Comparison of ENCODE assay signal across 15 cellular contexts in the genomic region with DNA sequence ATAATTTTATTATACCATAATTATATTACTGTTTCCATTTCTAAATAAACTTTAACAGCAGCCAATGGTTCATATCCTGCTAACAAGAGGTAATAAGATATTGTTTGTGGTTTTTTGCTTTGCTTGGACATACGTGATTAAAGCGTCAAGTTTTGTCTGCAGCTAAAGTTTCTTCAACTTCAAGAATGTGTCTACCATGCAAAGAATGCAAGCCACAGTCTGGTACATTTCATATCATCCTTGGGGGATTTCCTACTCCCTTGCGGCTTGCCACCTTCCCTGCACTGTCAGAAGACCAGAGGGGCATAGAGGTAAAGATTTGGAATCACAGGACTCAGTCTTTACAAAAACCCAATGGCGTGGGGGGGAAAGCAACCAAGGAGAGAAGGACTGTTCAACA.
A peak's percentile ranks its signal among the peaks of the same experiment; 100 is the strongest.
DNase-seq lines count a peak whose midpoint lies in the region; ATAC-seq and TF ChIP-seq lines count a peak whose summit lies in the region.
"Had no signal": no experiment of that assay in that cellular context is flagged by ENCODE, and none has a peak within 500 bp of the region (broad histone marks: within the 10 kb centered on the region; RNA-seq: fewer than 3 reads in every experiment).

No MANE protein-coding gene starts in this region.

- in situ Hi-C loops in IMR-90 (cut with MboI; ENCODE audit: low sequenced_read_pairs): no loop called here

- H3K27me3 ChIP-seq in IMR-90 (ENCODE audit: control insufficient read depth, insufficient read depth, low read length): no peaks in the 10 kb centered on the region
- H3K27me3 ChIP-seq in naive thymus-derived CD4-positive, alpha-beta T cell (ENCODE audit: control insufficient read depth in 2 of 2, insufficient read depth in 2 of 2, low read length in 2 of 2): no peaks in the 10 kb centered on the region
- H3K27me3 ChIP-seq: heart left ventricle, upper lobe of left lung had no signal

- H3K36me3 Mint-ChIP-seq in central memory CD8-positive, alpha-beta T cell (ENCODE audit: insufficient read depth): peaks cover 4% of the 10 kb centered on the region
- no peaks in the 10 kb centered on the region for H3K36me3 Mint-ChIP-seq in naive thymus-derived CD4-positive, alpha-beta T cell
- H3K36me3 Mint-ChIP-seq: CD4-positive, CD25-positive, alpha-beta regulatory T cell had no signal

- no peak overlapping the region for H2BK15ac ChIP-seq in IMR-90 (ENCODE audit: low read depth, low read length)

- no peak overlapping the region for H4K5ac ChIP-seq in IMR-90 (ENCODE audit: low read depth, low read length)

- H3K4me1 Mint-ChIP-seq in central memory CD8-positive, alpha-beta T cell: peaks cover 51% of the 10 kb centered on the region
- peaks cover 23 to 77% (median 70%) of the 10 kb centered on the region in 7 donors for H3K4me1 Mint-ChIP-seq in naive thymus-derived CD4-positive, alpha-beta T cell

- H3K27ac ChIP-seq in IMR-90 (ENCODE audit: insufficient read depth, low read length): no peak overlapping the region
- no peak overlapping the region for H3K27ac ChIP-seq in naive thymus-derived CD4-positive, alpha-beta T cell (ENCODE audit: low read depth, low read length)
- H3K27ac ChIP-seq in substantia nigra (ENCODE audit: low read depth, low read length, poor library complexity, severe bottlenecking): no peak overlapping the region
- H3K27ac ChIP-seq: heart left ventricle, upper lobe of left lung, VCaP had no signal

- H3K4me2 ChIP-seq in IMR-90 (ENCODE audit: low read depth, low read length): peak overlapping the region; percentile 42; the same call in 1 of the 2 replicates

- H3K4me1 ChIP-seq in IMR-90 (ENCODE audit: control insufficient read depth, insufficient read depth, low read length): peaks cover 10% of the 10 kb centered on the region
- peaks cover 0 to 16% of the 10 kb centered on the region in 2 donors for H3K4me1 ChIP-seq in naive thymus-derived CD4-positive, alpha-beta T cell (ENCODE audit: control insufficient read depth in 2 of 2, insufficient read depth in 2 of 2, low read length in 2 of 2)

- H2BK5ac ChIP-seq in IMR-90 (ENCODE audit: low read depth, low read length, poor library complexity, severe bottlenecking): no peak overlapping the region

- no peak overlapping the region for H3K56ac ChIP-seq in IMR-90 (ENCODE audit: extremely low read depth, insufficient read depth, low read length)

- peaks cover 26 to 80% of the 10 kb centered on the region in 2 experiments for H3K79me1 ChIP-seq in IMR-90 (ENCODE audit: low read depth in 1 of 2, low read length in 2 of 2)

- TF ChIP-seq RAD21 in IMR-90 (IDR thresholded peaks at IDR 0.05; ENCODE audit: low read length): no peak

- no peak for TF ChIP-seq POLR2A in IMR-90 (IDR thresholded peaks at IDR 0.05; ENCODE audit: low read depth, low read length)

- H3K27me3 Mint-ChIP-seq in central memory CD8-positive, alpha-beta T cell: no peaks in the 10 kb centered on the region
- H3K27me3 Mint-ChIP-seq in naive thymus-derived CD4-positive, alpha-beta T cell: no peaks in the 10 kb centered on the region
- H3K27me3 Mint-ChIP-seq: CD4-positive, CD25-positive, alpha-beta regulatory T cell had no signal

- H2BK120ac ChIP-seq in IMR-90 (ENCODE audit: low read depth, low read length): no peak overlapping the region

- BruUV-seq in IMR-90 (replicated peaks; lab: Mats Ljungman, UMichigan): no TSS peak

- no peak overlapping the region for H4K91ac ChIP-seq in IMR-90 (ENCODE audit: insufficient read depth, low read depth, low read length)

- no peak overlapping the region for H2AK9ac ChIP-seq in IMR-90 (replicated peaks; ENCODE audit: low read depth, low read length, poor library complexity)

- no peak overlapping the region for H4K8ac ChIP-seq in IMR-90 (ENCODE audit: low read depth in 2 of 2, low read length in 2 of 2)

- intact Hi-C loops in IMR-90 (cut with micrococcal nuclease): loop anchor here (5.0 kb wide), 1 partner anchor 35 kb away; no protein-coding TSS in a partner anchor
- intact Hi-C loops in naive thymus-derived CD4-positive, alpha-beta T cell (cut with micrococcal nuclease): no loop called here

- H2BK20ac ChIP-seq in IMR-90 (ENCODE audit: low read depth, low read length): no peak overlapping the region

- H4K20me1 ChIP-seq in IMR-90 (ENCODE audit: insufficient read depth, low read length): peaks cover 80% of the 10 kb centered on the region

- H3K9me3 ChIP-seq in IMR-90 (ENCODE audit: control insufficient read depth, insufficient read depth, low read length): no peaks in the 10 kb centered on the region
- no peaks in the 10 kb centered on the region for H3K9me3 ChIP-seq in naive thymus-derived CD4-positive, alpha-beta T cell (ENCODE audit: control insufficient read depth in 2 of 3, low read length in 3 of 3)
- H3K9me3 ChIP-seq: heart left ventricle, upper lobe of left lung had no signal

- no peak overlapping the region for H3K4me3 ChIP-seq in IMR-90 (ENCODE audit: insufficient read depth, low read depth, low read length)
- no peak overlapping the region for H3K4me3 ChIP-seq in naive thymus-derived CD4-positive, alpha-beta T cell (ENCODE audit: low read length)
- H3K4me3 ChIP-seq: heart left ventricle, upper lobe of left lung had no signal

- DNase-seq in AG08395 (ENCODE audit: low spot score): peak; percentile 24
- peak; percentile 92 for DNase-seq in IMR-90
- DNase-seq in central memory CD8-positive, alpha-beta T cell (ENCODE audit: low spot score in 2 of 2): no peak
- DNase-seq in naive thymus-derived CD4-positive, alpha-beta T cell: no peak
- DNase-seq in substantia nigra (lab: John Stamatoyannopoulos, UW): no peak
- DNase-seq in DMS 273 (lab: John Stamatoyannopoulos, UW; ENCODE audit: unreplicated experiment): no peak
- no peak for DNase-seq in KG1 (lab: John Stamatoyannopoulos, UW)
- DNase-seq: activated T-cell treated with anti-CD3 and anti-CD28 coated beads, Interleukin-2, amount 50 U/mL, for 48 hours; CD4-positive, CD25-positive, alpha-beta regulatory T cell; heart left ventricle; RPMI8226; upper lobe of left lung had no signal

- peaks cover 13% of the 10 kb centered on the region for H3K9me1 ChIP-seq in IMR-90 (ENCODE audit: insufficient read depth, low read length)

- ATAC-seq in IMR-90 (ENCODE audit: low read depth) (peak; percentile 92), HG03159 (IDR thresholded peaks at IDR 0.05; ENCODE audit: unreplicated experiment) (no peak)
- peak; percentile 88 for ATAC-seq in central memory CD8-positive, alpha-beta T cell (replicated peaks; ENCODE audit: extremely low read depth, poor library complexity, severe bottlenecking)
- ATAC-seq in naive thymus-derived CD4-positive, alpha-beta T cell: peak; percentile 51
- ATAC-seq: heart left ventricle, sciatic nerve had no signal

- TF ChIP-seq CTCF in IMR-90 (conservative IDR thresholded peaks at IDR 0.05; ENCODE audit: low read depth, low read length): no peak

- H2AFZ ChIP-seq in IMR-90 (replicated peaks; ENCODE audit: low read length, poor library complexity): no peak overlapping the region

- H2AK5ac ChIP-seq in IMR-90 (ENCODE audit: low read depth, low read length): no peak overlapping the region

- no peak overlapping the region for H3K4ac ChIP-seq in IMR-90 (ENCODE audit: low read depth, low read length)

- H3K18ac ChIP-seq in IMR-90 (ENCODE audit: low read depth, low read length): no peak overlapping the region

- POLR2A ChIA-PET in IMR-90 (lab: Charles Lee; ENCODE audit: unreplicated experiment): no interaction called here
- POLR2A ChIA-PET in naive thymus-derived CD4-positive, alpha-beta T cell (lab: Charles Lee): no interaction called here

- no peak overlapping the region for H3K9ac ChIP-seq in IMR-90 (ENCODE audit: low read depth, low read length)

- CTCF ChIA-PET in IMR-90 (lab: Yijun Ruan, JAX): no interaction called here
- CTCF ChIA-PET in naive thymus-derived CD4-positive, alpha-beta T cell (lab: Charles Lee): no interaction called here

- no peaks in the 10 kb centered on the region for H3K9me3 Mint-ChIP-seq in central memory CD8-positive, alpha-beta T cell
- no peaks in the 10 kb centered on the region for H3K9me3 Mint-ChIP-seq in naive thymus-derived CD4-positive, alpha-beta T cell
- H3K9me3 Mint-ChIP-seq: CD4-positive, CD25-positive, alpha-beta regulatory T cell had no signal

- dilution Hi-C loops in IMR-90 (cut with HindIII; ENCODE audit: low sequenced_read_pairs, unreplicated experiment): no loop called here

- no CpG with 5 or more reads among the region's 4 CpGs for WGBS in IMR-90 (ENCODE audit: extremely low coverage in 2 of 2, insufficient read length in 1 of 2), 2 experiments

- H3K14ac ChIP-seq in IMR-90 (replicated peaks; ENCODE audit: low read depth, low read length): no peak overlapping the region

- H3K4me3 Mint-ChIP-seq in central memory CD8-positive, alpha-beta T cell: no peak overlapping the region
- H3K4me3 Mint-ChIP-seq in naive thymus-derived CD4-positive, alpha-beta T cell: no peak overlapping the region
- H3K4me3 Mint-ChIP-seq: CD4-positive, CD25-positive, alpha-beta regulatory T cell had no signal

- H3K23ac ChIP-seq in IMR-90 (ENCODE audit: low read depth, low read length): no peak overlapping the region

- peak overlapping the region; percentile 16 for H3K27ac Mint-ChIP-seq in central memory CD8-positive, alpha-beta T cell (ENCODE audit: low read depth)
- H3K27ac Mint-ChIP-seq in naive thymus-derived CD4-positive, alpha-beta T cell: peak overlapping the region in 2 of 9 donors; percentile 38 to 63

- H3K36me3 ChIP-seq in IMR-90 (ENCODE audit: control insufficient read depth, insufficient read depth, low read length): no peaks in the 10 kb centered on the region
- no peaks in the 10 kb centered on the region for H3K36me3 ChIP-seq in naive thymus-derived CD4-positive, alpha-beta T cell (ENCODE audit: control insufficient read depth in 2 of 3, insufficient read depth in 3 of 3, low read length in 3 of 3)
- H3K36me3 ChIP-seq: heart left ventricle, upper lobe of left lung had no signal

TF ChIP-seq in IMR-90, 13 proteins besides CTCF, POLR2A, EP300 and RAD21 (continues in another document):
- TF ChIP-seq USF2 (IDR thresholded peaks at IDR 0.05; ENCODE audit: low read depth, low read length) (no peak), BHLHE40 (IDR thresholded peaks at IDR 0.05; ENCODE audit: low read depth, low read length) (peak; percentile 42; the same call in 1 of the 2 replicates), RCOR1 (IDR thresholded peaks at IDR 0.05; ENCODE audit: insufficient replicate concordance, low read length) (peak; percentile 50), CEBPB (IDR thresholded peaks at IDR 0.05; ENCODE audit: low read depth, low read length) (peak; percentile 30; the same call in 1 of the 2 replicates), MAZ (IDR thresholded peaks at IDR 0.05; ENCODE audit: borderline replicate concordance, low read depth, low read length) (no peak), FOS (IDR thresholded peaks at IDR 0.05; ENCODE audit: low read depth, low read length) (peak; percentile 12; the same call in 1 of the 2 replicates), NFE2L2 (IDR thresholded peaks at IDR 0.05; ENCODE audit: low read depth, low read length) (no peak)

Comparison
In these comparisons a context has a peak if more than half of its experiments do, and no peak if none do; other contexts are left out.
1. DNase-seq: peak in AG08395 (single experiment) and IMR-90 (single experiment); none in central memory CD8-positive, alpha-beta T cell (0 of 2), naive thymus-derived CD4-positive, alpha-beta T cell (0 of 9), substantia nigra (0 of 49), DMS 273 (single experiment) and KG1 (single experiment).